In genomic region chr20:32594669-32595068, GRCh38 we compare ENCODE assay signal across 7 cellular contexts. TPM values are rescaled to one million over a fixed set of nuclear protein-coding genes. Genes with fewer than 3 reads are reported as not detected.
DNase-seq lines count a peak whose midpoint lies in the region; ATAC-seq, FAIRE-seq and TF ChIP-seq lines count a peak whose summit lies in the region.
"Not testable (repeated sequence)": the region's sequence is repeated elsewhere in the genome, so short reads cannot be mapped to it uniquely, and the experiment has no call there.

No MANE protein-coding gene starts in this region.

- CTCF ChIA-PET in HEK293 (lab: Yijun Ruan, JAX); WTC11 (lab: Charles Lee); K562 (lab: Yijun Ruan, JAX; ENCODE audit: low intra/inter-chr PET ratio); HepG2 (lab: Yijun Ruan, JAX; ENCODE audit: low intra/inter-chr PET ratio, low total read pairs): not testable (repeated sequence)

- not testable (repeated sequence) for H3K4me3 ChIP-seq in GM23338; HEK293 (ENCODE audit: low read depth, low read length); K562; HepG2 (replicated peaks in 1 of 3; ENCODE audit: insufficient read depth in 1 of 3, low read depth in 2 of 3, low read length in 3 of 3)

- WGBS in K562 (ENCODE audit: insufficient coverage, low coverage, missing lambda C conversion rate), result 93% methylated on average over 4 of the region's 5 CpGs
- WGBS in HepG2 (ENCODE audit: low lambda C conversion rate), result 68% methylated on average over 5 of the region's 5 CpGs

- H3K4me3 Mint-ChIP-seq in GM23338; WTC11; activated T-helper 17 cell treated with anti-CD3 and anti-CD28 coated beads, Interleukin-2, amount 50 U/mL, for 72 hours; activated naive CD4-positive, alpha-beta T cell treated with anti-CD3 and anti-CD28 coated beads, Interleukin-2, amount 50 U/mL, for 24 hours: not testable (repeated sequence)

- in situ Hi-C loops in K562 (cut with MboI); HepG2 (cut with HindIII; ENCODE audit: extremely low pct_ligation_motif_present, low pct_unique_long_range_greater_than_20kb): not testable (repeated sequence)

- H2AFZ ChIP-seq in GM23338, result peak overlapping the region; percentile 59; the same call in 1 of the 2 replicates
- not testable (repeated sequence) for H2AFZ ChIP-seq in K562 (ENCODE audit: low read depth, low read length); HepG2 (ENCODE audit: low read length)

- FAIRE-seq in K562 (lab: Jason Lieb, UNC), result peak; percentile 46
- not testable (repeated sequence) for FAIRE-seq in HepG2 (lab: Jason Lieb, UNC)

- H3K9me1 ChIP-seq in K562 (ENCODE audit: control insufficient read depth, insufficient read depth, low read length), result not testable (repeated sequence)

- not testable (repeated sequence) for ATAC-seq in GM23338; WTC11; activated T-helper 17 cell treated with anti-CD3 and anti-CD28 coated beads, Interleukin-2, amount 50 U/mL, for 72 hours (replicated peaks); K562; HepG2

- TF ChIP-seq POLR2A in K562 (conservative IDR thresholded peaks at IDR 0.05); HepG2 (IDR thresholded peaks at IDR 0.05; ENCODE audit: insufficient read depth in 1 of 2, low read depth in 2 of 2, low read length in 2 of 2): not testable (repeated sequence)

- not testable (repeated sequence) for H3K27me3 ChIP-seq in GM23338 (ENCODE audit: insufficient read depth); K562 (ENCODE audit: control insufficient read depth in 2 of 2, insufficient read depth in 2 of 2, low read length in 2 of 2)
- peaks cover 22 to 73% of the 10 kb centered on the region in 2 experiments; a peak in 4 of 5 replicates for H3K27me3 ChIP-seq in HepG2 (ENCODE audit: control insufficient read depth in 1 of 2, insufficient read depth in 2 of 2, low read length in 2 of 2)

- H3K9me3 Mint-ChIP-seq in GM23338; WTC11; activated T-helper 17 cell treated with anti-CD3 and anti-CD28 coated beads, Interleukin-2, amount 50 U/mL, for 72 hours; activated naive CD4-positive, alpha-beta T cell treated with anti-CD3 and anti-CD28 coated beads, Interleukin-2, amount 50 U/mL, for 24 hours: not testable (repeated sequence)

- H3K9ac ChIP-seq in K562 (ENCODE audit: insufficient read depth in 1 of 2, low read depth in 2 of 2, low read length in 2 of 2); HepG2 (ENCODE audit: insufficient read depth, low read depth, low read length): not testable (repeated sequence)

- H4K20me1 ChIP-seq in GM23338 (replicated peaks; ENCODE audit: insufficient read depth); K562 (replicated peaks; ENCODE audit: control insufficient read depth, insufficient read depth, low read length); HepG2 (ENCODE audit: insufficient read depth, low read length): not testable (repeated sequence)

- H3K36me3 ChIP-seq in GM23338 (ENCODE audit: insufficient read depth); HEK293 (ENCODE audit: control insufficient read depth in 2 of 2, insufficient read depth in 1 of 2, low read length in 2 of 2); K562 (ENCODE audit: control insufficient read depth, insufficient read depth, low read length); HepG2 (replicated peaks in 1 of 2; ENCODE audit: control insufficient read depth in 1 of 2, insufficient read depth in 2 of 2, low read length in 2 of 2): not testable (repeated sequence)

- TF ChIP-seq RAD21 in K562 (CRISPR knock-in tag; conservative IDR thresholded peaks at IDR 0.05 in 1 of 2, IDR thresholded peaks at IDR 0.05 in 1 of 2); HepG2 (CRISPR knock-in tag; IDR thresholded peaks at IDR 0.05): not testable (repeated sequence)

- not testable (repeated sequence) for TF ChIP-seq EP300 in K562 (IDR thresholded peaks at IDR 0.05; ENCODE audit: low read length); HepG2 (IDR thresholded peaks at IDR 0.05; ENCODE audit: low read depth in 2 of 2, low read length in 2 of 2); HepG2 (CRISPR knock-in tag; IDR thresholded peaks at IDR 0.05; ENCODE audit: borderline replicate concordance)

- intact Hi-C loops in K562 (cut with micrococcal nuclease), result not testable (repeated sequence)
- intact Hi-C loops in HepG2 (cut with micrococcal nuclease; ENCODE audit: unreplicated experiment), result loop anchor here (5.0 kb wide), 1 partner anchor 372 kb away; no protein-coding TSS in a partner anchor

- H3K4me1 ChIP-seq in GM23338 (ENCODE audit: insufficient read depth); HEK293 (ENCODE audit: control insufficient read depth, insufficient read depth, low read length); K562 (replicated peaks in 1 of 2; ENCODE audit: control insufficient read depth in 2 of 2, insufficient read depth in 2 of 2, low read length in 2 of 2); HepG2 (ENCODE audit: insufficient read depth, low read length): not testable (repeated sequence)

- not testable (repeated sequence) for H3F3A ChIP-seq in GM23338 (replicated peaks; ENCODE audit: low read depth)

- not testable (repeated sequence) for H3K27ac Mint-ChIP-seq in GM23338, WTC11
- H3K27ac Mint-ChIP-seq in activated T-helper 17 cell treated with anti-CD3 and anti-CD28 coated beads, Interleukin-2, amount 50 U/mL, for 72 hours, result peak overlapping the region; percentile 30
- H3K27ac Mint-ChIP-seq in activated naive CD4-positive, alpha-beta T cell treated with anti-CD3 and anti-CD28 coated beads, Interleukin-2, amount 50 U/mL, for 24 hours, result peak overlapping the region; percentile 41

- H3K79me2 ChIP-seq in GM23338 (replicated peaks; ENCODE audit: insufficient read depth); K562 (ENCODE audit: control insufficient read depth, insufficient read depth, low read length); HepG2 (ENCODE audit: insufficient read depth, low read length): not testable (repeated sequence)

- H3K9me2 ChIP-seq in GM23338 (ENCODE audit: insufficient read depth), result not testable (repeated sequence)

- not testable (repeated sequence) for TF ChIP-seq CTCF in GM23338 (conservative IDR thresholded peaks at IDR 0.05; ENCODE audit: low read depth in 2 of 2); HEK293 (tag by site-specific recombination; IDR thresholded peaks at IDR 0.05); WTC11 (IDR thresholded peaks at IDR 0.05); K562 (IDR thresholded peaks at IDR 0.05 in 2 of 3, conservative IDR thresholded peaks at IDR 0.05 in 1 of 3; ENCODE audit: insufficient read depth in 2 of 3, low read depth in 1 of 3, low read length in 3 of 3); HepG2 (CRISPR knock-in tag; IDR thresholded peaks at IDR 0.05)

- not testable (repeated sequence) for H3K36me3 Mint-ChIP-seq in GM23338 (ENCODE audit: low read depth); WTC11; activated T-helper 17 cell treated with anti-CD3 and anti-CD28 coated beads, Interleukin-2, amount 50 U/mL, for 72 hours (ENCODE audit: low read depth); activated naive CD4-positive, alpha-beta T cell treated with anti-CD3 and anti-CD28 coated beads, Interleukin-2, amount 50 U/mL, for 24 hours

- not testable (repeated sequence) for H3K9me3 ChIP-seq in HEK293 (ENCODE audit: control insufficient read depth, insufficient read depth, low read depth, low read length); K562 (replicated peaks; ENCODE audit: control insufficient read depth, insufficient read depth, low read depth, low read length); HepG2 (ENCODE audit: low read length)

- not testable (repeated sequence) for H3K4me2 ChIP-seq in GM23338; K562 (ENCODE audit: insufficient read depth, low read length); HepG2 (ENCODE audit: low read depth, low read length)

- H3K27me3 Mint-ChIP-seq in GM23338 (ENCODE audit: insufficient read depth, low read depth, poor library complexity); WTC11 (ENCODE audit: low read depth); activated T-helper 17 cell treated with anti-CD3 and anti-CD28 coated beads, Interleukin-2, amount 50 U/mL, for 72 hours; activated naive CD4-positive, alpha-beta T cell treated with anti-CD3 and anti-CD28 coated beads, Interleukin-2, amount 50 U/mL, for 24 hours: not testable (repeated sequence)

- not testable (repeated sequence) for BruUV-seq in K562 (replicated peaks; lab: Mats Ljungman, UMichigan); HepG2 (replicated peaks; lab: Mats Ljungman, UMichigan)

- POLR2A ChIA-PET in HEK293 (lab: Yijun Ruan, JAX); WTC11 (lab: Charles Lee); HepG2 (lab: Yijun Ruan, JAX): not testable (repeated sequence)
- POLR2A ChIA-PET in K562 (lab: Yijun Ruan, JAX), result interaction anchor here (0.6 to 1.3 kb wide), 3 partner anchors 8 to 33 kb away, joined by 3 read pairs; no protein-coding TSS in a partner anchor

- H3K4me1 Mint-ChIP-seq in GM23338; WTC11; activated T-helper 17 cell treated with anti-CD3 and anti-CD28 coated beads, Interleukin-2, amount 50 U/mL, for 72 hours; activated naive CD4-positive, alpha-beta T cell treated with anti-CD3 and anti-CD28 coated beads, Interleukin-2, amount 50 U/mL, for 24 hours: not testable (repeated sequence)

- not testable (repeated sequence) for H3K27ac ChIP-seq in GM23338 (ENCODE audit: low read depth); HEK293 (ENCODE audit: extremely low read depth, low read depth, low read length); K562 (ENCODE audit: extremely low read depth, low read depth, low read length); HepG2 (ENCODE audit: extremely low read length, insufficient read depth, low read length)

- not testable (repeated sequence) for DNase-seq in GM23338 (ENCODE audit: low spot score); WTC11 (ENCODE audit: low spot score); K562 (ENCODE audit: extremely low read depth in 1 of 4, low spot score in 3 of 4); HepG2 (ENCODE audit: low spot score)

RNA-seq across cellular contexts. Expression of gene NOL4L, which starts 9.5 kb away (rescaled TPM):
- total RNA-seq in GM23338 (2014; rRNA removed; shearing (Covaris generic)), result 32.8 and 38.8 TPM in 2 replicates
- polyA plus RNA-seq in GM23338 (2016; fragmentation: Nextera tagmentation; extraction: Ambion mirVana) (36.7 and 39.2 TPM in 2 replicates), K562 (2011; rRNA removed) (11.6 and 15.4 TPM in 2 replicates), K562 (2014; fragmentation: Illumina TruSeq; extraction: Trizol) (14.8 and 16.0 TPM in 2 replicates), K562 (2014; fragmentation: Nextera tagmentation; extraction: Ambion mirVana) (1 to 10 TPM; 5.1 to 6.6 TPM), K562 (2014; rRNA removed) (13.6 and 15.9 TPM in 2 replicates), HepG2 (2011; rRNA removed) (35.4 and 38.7 TPM in 2 replicates)
- total RNA-seq in WTC11 (2021) (24.0 to 29.0 TPM (median 25.6 TPM) in 3 replicates), K562 (2014; rRNA removed) (14.8 and 17.9 TPM in 2 replicates), K562 (2014; rRNA removed; fragmentation: Illumina TruSeq; extraction: Trizol) (9.7 and 10.6 TPM in 2 replicates), K562 (2015; rRNA removed; fragmentation: Illumina TruSeq; extraction: Trizol) (13.8 and 14.1 TPM in 2 replicates), K562 (2021) (33.2 and 36.2 TPM in 2 replicates), HepG2 (2016; rRNA removed; fragmentation: Illumina TruSeq; extraction: Trizol) (16.6 and 16.9 TPM in 2 replicates)
- total RNA-seq in activated T-helper 17 cell treated with anti-CD3 and anti-CD28 coated beads, Interleukin-2, amount 50 U/mL, for 72 hours, result 10 to 100 TPM in 1 of 2 donors, 1 to 10 TPM in 1; 9.9 to 28.5 TPM
- 83.7 and 101 TPM in 2 replicates for total RNA-seq in K562 (2011; cell fraction: chromatin; rRNA removed; ENCODE audit: low replicate concordance)
- 37.2 and 38.4 TPM in 2 replicates for total RNA-seq in K562 (2011; cell fraction: nucleolus; rRNA removed)
- total RNA-seq in K562 (2011; cell fraction: nucleoplasm; rRNA removed), result 54.0 and 63.1 TPM in 2 replicates
- 9.9 and 14.8 TPM in 2 replicates for polyA plus RNA-seq in K562 (2011; cell fraction: cytosol; rRNA removed)
- 42.8 and 74.6 TPM in 2 replicates for polyA plus RNA-seq in K562 (2011; cell fraction: nucleus; rRNA removed)
- polyA plus RNA-seq in K562 (2012), result 15.9 and 17.9 TPM in 2 replicates
- polyA minus RNA-seq in K562 (2011; rRNA and poly(A)+ RNA removed), result 10.1 and 11.5 TPM in 2 replicates
- polyA minus RNA-seq in K562 (2011; cell fraction: cytosol; rRNA and poly(A)+ RNA removed), result 15.5 and 25.2 TPM in 2 replicates
- 17.2 and 19.1 TPM in 2 replicates for polyA minus RNA-seq in K562 (2011; cell fraction: nucleus; rRNA and poly(A)+ RNA removed)
- 19.2 and 19.4 TPM in 2 replicates for total RNA-seq in HepG2 (2016; cell fraction: cytosol; rRNA removed; fragmentation: Illumina TruSeq; extraction: Trizol; ENCODE audit: low read depth)
- total RNA-seq in HepG2 (2016; cell fraction: insoluble cytoplasmic fraction; rRNA removed; fragmentation: Illumina TruSeq; extraction: Trizol), result 14.6 and 17.1 TPM in 2 replicates
- 21.3 and 24.1 TPM in 2 replicates for total RNA-seq in HepG2 (2016; cell fraction: membrane; rRNA removed; fragmentation: Illumina TruSeq; extraction: Trizol)
- total RNA-seq in HepG2 (2016; cell fraction: nucleus; rRNA removed; fragmentation: Illumina TruSeq; extraction: Trizol), result 21.2 and 22.3 TPM in 2 replicates
- polyA plus RNA-seq in HepG2 (2011; cell fraction: cytosol; rRNA removed), result 16.5 and 20.9 TPM in 2 replicates
- polyA plus RNA-seq in HepG2 (2011; cell fraction: nucleus; rRNA removed), result 91.0 and 107 TPM in 2 replicates
- polyA plus RNA-seq in HepG2 (2012), result 36.0 and 39.2 TPM in 2 replicates
- 35.0 and 39.6 TPM in 2 replicates for polyA plus RNA-seq in HepG2 (2016; cell fraction: cytosol; fragmentation: Illumina TruSeq; extraction: Trizol; ENCODE audit: low read depth)
- 21.6 and 26.9 TPM in 2 replicates for polyA plus RNA-seq in HepG2 (2016; cell fraction: insoluble cytoplasmic fraction; fragmentation: Illumina TruSeq; extraction: Trizol; ENCODE audit: low read depth)
- 31.2 and 32.6 TPM in 2 replicates for polyA plus RNA-seq in HepG2 (2016; cell fraction: membrane; fragmentation: Illumina TruSeq; extraction: Trizol; ENCODE audit: low read depth)
- 57.5 and 60.6 TPM in 2 replicates for polyA plus RNA-seq in HepG2 (2016; cell fraction: nucleus; fragmentation: Illumina TruSeq; extraction: Trizol; ENCODE audit: insufficient read depth, low read depth)
- polyA minus RNA-seq in HepG2 (2011; rRNA and poly(A)+ RNA removed; ENCODE audit: low replicate concordance), result 6.7 and 47.8 TPM in 2 replicates
- 28.0 and 37.6 TPM in 2 replicates for polyA minus RNA-seq in HepG2 (2011; cell fraction: cytosol; rRNA and poly(A)+ RNA removed)
- 30.5 and 30.6 TPM in 2 replicates for polyA minus RNA-seq in HepG2 (2011; cell fraction: nucleus; rRNA and poly(A)+ RNA removed)
